8 cellular contexts compared by ENCODE assay signal in the genomic region with DNA sequence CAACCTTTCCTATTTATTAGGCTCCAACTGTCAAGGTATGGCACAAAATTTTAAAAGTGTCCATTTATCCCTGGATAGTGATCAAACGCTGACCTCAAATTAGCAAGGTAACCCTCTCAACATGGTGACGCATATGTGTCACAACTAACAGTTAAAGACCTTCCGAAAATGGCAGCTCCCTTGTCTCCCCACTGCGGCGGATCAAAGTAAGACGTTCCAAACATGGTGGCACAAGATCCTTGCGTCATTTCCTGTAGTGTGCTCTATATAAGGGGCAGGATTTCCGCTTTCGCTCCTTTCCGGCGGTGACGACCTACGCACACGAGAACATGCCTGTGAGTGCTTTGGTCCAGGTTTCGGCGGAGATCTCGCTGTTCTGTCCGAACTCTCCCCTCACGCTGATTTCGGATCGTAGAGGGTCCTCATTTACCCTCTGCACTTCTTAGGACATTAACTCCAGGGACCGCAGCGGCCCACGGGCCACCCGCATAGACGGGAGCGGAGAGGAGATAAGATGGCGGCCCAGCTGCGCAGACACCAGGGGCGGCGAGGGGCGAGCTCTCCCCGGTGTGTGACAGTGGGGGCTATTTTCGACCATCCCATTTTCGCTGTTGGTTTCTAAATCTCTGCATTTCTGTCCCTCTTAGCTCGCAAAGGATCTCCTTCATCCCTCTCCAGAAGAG. TPM values are rescaled to one million over a fixed set of nuclear protein-coding genes. Genes with fewer than 3 reads are reported as not detected.
A peak's percentile ranks its signal among the peaks of the same experiment; 100 is the strongest.
DNase-seq lines count a peak whose midpoint lies in the region; ATAC-seq and TF ChIP-seq lines count a peak whose summit lies in the region.

RPS27 (plus strand) TSS at position 295 of the 683 bp plus-strand sequence; CDS start at position 330, 35 bp downstream.

- H3K4me1 ChIP-seq in adrenal gland (replicated peaks in 1 of 2) (peaks cover 11 to 39% of the 10 kb centered on the region in 2 donors), heart left ventricle (peaks cover 5 to 49% (median 31%) of the 10 kb centered on the region in 12 donors), upper lobe of left lung (peaks cover 32 to 59% (median 38%) of the 10 kb centered on the region in 4 donors)

- H3K9me3 ChIP-seq in adrenal gland (replicated peaks in 1 of 3) (no peaks in the 10 kb centered on the region), heart left ventricle (no peaks in the 10 kb centered on the region), upper lobe of left lung (no peaks in the 10 kb centered on the region)

- peak in 2 of 4 donors; percentile 89 to 96 for TF ChIP-seq EP300 in upper lobe of left lung (IDR thresholded peaks at IDR 0.05)

- TF ChIP-seq POLR2A in adrenal gland (IDR thresholded peaks at IDR 0.05) (peak; percentile 95 to 97), heart left ventricle (IDR thresholded peaks at IDR 0.05) (peak; percentile 66 to 94), upper lobe of left lung (IDR thresholded peaks at IDR 0.05) (peak; percentile 88 to 100 (median 96))

- intact Hi-C loops in adrenal gland (cut with DNase I): no loop called here
- intact Hi-C loops in heart left ventricle (cut with DNase I): loop anchor here in 5 of 10 donors (2.0 to 10.0 kb wide), 7 partner anchors 187 to 476 kb away; partner anchors contain the start of genes HAX1 (in 2 of the 5) and UBAP2L (in 1 of the 5)

- H3K27ac ChIP-seq in adrenal gland (peak within 1 kb of the TSS in 4 of 5 donors; percentile 84 to 98 (median 92)), heart left ventricle (peak within 1 kb of the TSS; percentile 87 to 98 (median 94)), upper lobe of left lung (peak within 1 kb of the TSS; percentile 90 to 99 (median 95))

- ATAC-seq in HG02798 (IDR thresholded peaks at IDR 0.05; ENCODE audit: poor library complexity, unreplicated experiment): peak; percentile 81
- peak; percentile 76 to 90 (median 88) for ATAC-seq in heart left ventricle
- peak; percentile 86 to 91 for ATAC-seq in upper lobe of left lung (ENCODE audit: low FRiP score in 2 of 2)

- no peaks in the 10 kb centered on the region for H3K27me3 ChIP-seq in adrenal gland
- no peaks in the 10 kb centered on the region for H3K27me3 ChIP-seq in heart left ventricle
- H3K27me3 ChIP-seq in upper lobe of left lung: no peaks in the 10 kb centered on the region

- WGBS in adrenal gland, 4 donors: 0 to 1% (median 0%) methylated on average over 32 to 36 of the region's 36 CpGs
- WGBS in heart left ventricle, 4 donors: 0 to 1% (median 0%) methylated on average over 30 to 36 of the region's 36 CpGs
- 0 to 1% methylated on average over 20 to 36 of the region's 36 CpGs for WGBS in upper lobe of left lung, 2 donors

- DNase-seq in GM12865 (ENCODE audit: low read depth) (peak; percentile 98), NCI-H146 (lab: John Stamatoyannopoulos, UW) (peak; percentile 98), T-helper 1 cell (peak; percentile 76 to 97 (median 86)), adrenal gland (peak; percentile 92 to 98 (median 95)), heart left ventricle (peak; percentile 84 to 95 (median 94)), pons (ENCODE audit: low spot score) (peak; percentile 99), upper lobe of left lung (peak; percentile 91 to 92)

- H3K4me3 ChIP-seq in GM12865 (ENCODE audit: low read depth, low read length): peak within 1 kb of the TSS; percentile 71
- peak within 1 kb of the TSS; percentile 25 to 87 (median 70) for H3K4me3 ChIP-seq in adrenal gland
- peak within 1 kb of the TSS; percentile 48 to 93 (median 77) for H3K4me3 ChIP-seq in heart left ventricle
- peak within 1 kb of the TSS; percentile 44 to 90 (median 78) for H3K4me3 ChIP-seq in upper lobe of left lung

- TF ChIP-seq CTCF in GM12865 (IDR thresholded peaks at IDR 0.05; ENCODE audit: insufficient read depth, low read depth, low read length, missing control alignments) (no peak), adrenal gland (IDR thresholded peaks at IDR 0.05) (peak in 1 of 6 experiments; percentile 20), heart left ventricle (IDR thresholded peaks at IDR 0.05) (peak in 1 of 12 donors; percentile 16), upper lobe of left lung (IDR thresholded peaks at IDR 0.05) (peak in 2 of 6 experiments; percentile 19 to 27)

- H3K36me3 ChIP-seq in adrenal gland (replicated peaks in 1 of 2): peaks cover 0 to 40% of the 10 kb centered on the region in 2 donors
- H3K36me3 ChIP-seq in heart left ventricle: peaks cover 0 to 43% (median 39%) of the 10 kb centered on the region in 9 donors
- H3K36me3 ChIP-seq in upper lobe of left lung: peaks cover 12 to 45% (median 31%) of the 10 kb centered on the region in 4 donors

RNA-seq across cellular contexts. Expression of gene RPS27, which starts in this region (rescaled TPM):
- total RNA-seq in adrenal gland (1,000 to 10,000 TPM in 7 of 8 donors, 100 to 1,000 TPM in 1; 943 to 2,886 (median 1,497) TPM), heart left ventricle (1,000 to 10,000 TPM in 1 of 9 donors, 100 to 1,000 TPM in 8; 537 to 1,013 (median 772) TPM), upper lobe of left lung (1,000 to 10,000 TPM in 5 of 6 donors, 100 to 1,000 TPM in 1; 551 to 2,666 (median 1,424) TPM)
- polyA plus RNA-seq in adrenal gland (1,000 to 10,000 TPM; 3,330 to 6,436 (median 4,487) TPM), heart left ventricle (1,000 to 10,000 TPM; 3,213 to 7,204 TPM)

Comparison
In these comparisons a context has a peak if more than half of its experiments do, and no peak if none do; other contexts are left out.
1. Peak in every context shown above with its lines: DNase-seq, ATAC-seq, H3K4me3 ChIP-seq and H3K27ac ChIP-seq.